In genomic region chr19:12784871-12785430, GRCh38 we compare ENCODE assay signal across 9 cellular contexts. TPM values are rescaled to one million over a fixed set of nuclear protein-coding genes. Genes with fewer than 3 reads are reported as not detected.
A peak's percentile ranks its signal among the peaks of the same experiment; 100 is the strongest.
DNase-seq lines count a peak whose midpoint lies in the region; ATAC-seq and TF ChIP-seq lines count a peak whose summit lies in the region.
"Had no signal": no experiment of that assay in that cellular context is flagged by ENCODE, and none has a peak within 500 bp of the region (broad histone marks: within the 10 kb centered on the region; RNA-seq: fewer than 3 reads in every experiment).

No MANE protein-coding gene starts in this region.

- H3K36me3 ChIP-seq in mammary epithelial cell (ENCODE audit: insufficient read depth, low read length) = no peaks in the 10 kb centered on the region
- H3K36me3 ChIP-seq in muscle layer of duodenum (ENCODE audit: control insufficient read depth in 1 of 2, insufficient read depth in 2 of 2, low read length in 2 of 2) = peaks cover 0 to 11% of the 10 kb centered on the region in 2 donors

- H3K4me1 ChIP-seq in mammary epithelial cell (ENCODE audit: insufficient read depth, low read length) = peaks cover 71% of the 10 kb centered on the region
- H3K4me1 ChIP-seq in muscle layer of duodenum (ENCODE audit: control insufficient read depth in 1 of 2, insufficient read depth in 2 of 2, low read length in 2 of 2) = peaks cover 28 to 30% of the 10 kb centered on the region in 2 donors

- H3K9me3 ChIP-seq in AG04450 (ENCODE audit: control insufficient read depth, insufficient read depth, low read length) (no peaks in the 10 kb centered on the region; the same call in 1 of the 2 replicates), mammary epithelial cell (replicated peaks; ENCODE audit: insufficient read depth, low read length) (no peaks in the 10 kb centered on the region), muscle layer of duodenum (ENCODE audit: control insufficient read depth in 1 of 2, low read length in 2 of 2) (no peaks in the 10 kb centered on the region)

- no peak for TF ChIP-seq CTCF in AG04450 (IDR thresholded peaks at IDR 0.05; ENCODE audit: low read depth, low read length)
- TF ChIP-seq CTCF in mammary epithelial cell (conservative IDR thresholded peaks at IDR 0.05 in 1 of 2, IDR thresholded peaks at IDR 0.05 in 1 of 2; ENCODE audit: extremely low read depth in 1 of 2, insufficient read depth in 1 of 2, low read depth in 1 of 2, low read length in 2 of 2) = no peak

- BruUV-seq in mammary epithelial cell (replicated peaks; lab: Mats Ljungman, UMichigan) = no TSS peak

- no peaks in the 10 kb centered on the region for H4K20me1 ChIP-seq in mammary epithelial cell (ENCODE audit: insufficient read depth, low read length)

- POLR2A ChIA-PET in AG04450 (lab: Yijun Ruan, JAX) = no interaction called here

- no peak for DNase-seq in AG04450 (ENCODE audit: low read depth, low spot score)
- peak; percentile 26 for DNase-seq in HuH-7.5 (ENCODE audit: low spot score)
- no peak for DNase-seq in mammary epithelial cell
- no peak for DNase-seq in NCI-H2107 treated with DMSO at 0.1 percent for 48 hours (lab: John Stamatoyannopoulos, UW; ENCODE audit: unreplicated experiment)
- DNase-seq in GOT3 (lab: John Stamatoyannopoulos, UW) = no peak
- no peak for DNase-seq in NCI-H524 (lab: John Stamatoyannopoulos, UW)
- DNase-seq: NCI-H2107 had no signal

- H2AFZ ChIP-seq in mammary epithelial cell (ENCODE audit: low read depth, low read length) = peak overlapping the region; percentile 18

- CTCF ChIA-PET in AG04450 (lab: Charles Lee) (interaction anchor here (1.4 kb wide), 1 partner anchor 11 kb away, joined by 4 read pairs; no protein-coding TSS in a partner anchor), mammary epithelial cell (lab: Charles Lee; ENCODE audit: low non-redundant PET) (no interaction called here)

- WGBS in mammary epithelial cell (ENCODE audit: low coverage, missing lambda C conversion rate) = 93% methylated on average over 5 of the region's 5 CpGs

- ATAC-seq in GM18502 (IDR thresholded peaks at IDR 0.05; ENCODE audit: poor library complexity, unreplicated experiment) = no peak

- intact Hi-C loops in mammary epithelial cell (cut with micrococcal nuclease) = no loop called here

- H3K4me3 ChIP-seq in AG04450 (ENCODE audit: low read depth, low read length) = no peak overlapping the region
- no peak overlapping the region for H3K4me3 ChIP-seq in mammary epithelial cell (replicated peaks in 1 of 3; ENCODE audit: insufficient read depth in 1 of 3, low read depth in 2 of 3, low read length in 3 of 3)
- H3K4me3 ChIP-seq in muscle layer of duodenum (ENCODE audit: low read depth in 1 of 2, low read length in 2 of 2) = peak overlapping the region in 1 of 2 donors; percentile 7

- no peaks in the 10 kb centered on the region for H3K79me2 ChIP-seq in mammary epithelial cell (ENCODE audit: insufficient read depth, low read length)

- H3K27ac ChIP-seq in AG04450 (ENCODE audit: low read depth, low read length) (peak overlapping the region; percentile 47), mammary epithelial cell (ENCODE audit: insufficient read depth, low read depth, low read length) (peak overlapping the region; percentile 66), muscle layer of duodenum (ENCODE audit: low read length) (peak overlapping the region; percentile 93)

- H3K27me3 ChIP-seq in AG04450 (ENCODE audit: control insufficient read depth, insufficient read depth, low read length) = no peaks in the 10 kb centered on the region
- H3K27me3 ChIP-seq in mammary epithelial cell (ENCODE audit: insufficient read depth, low read length) = no peaks in the 10 kb centered on the region
- no peaks in the 10 kb centered on the region for H3K27me3 ChIP-seq in muscle layer of duodenum (ENCODE audit: low read depth, low read length)

- H3K4me2 ChIP-seq in mammary epithelial cell (ENCODE audit: insufficient read depth, low read depth, low read length) = no peak overlapping the region

- no peak overlapping the region for H3K9ac ChIP-seq in mammary epithelial cell (ENCODE audit: insufficient read depth, low read length)

- dilution Hi-C loops in mammary epithelial cell (cut with HindIII; ENCODE audit: low sequenced_read_pairs) = no loop called here

- in situ Hi-C loops in mammary epithelial cell (cut with MboI; ENCODE audit: low sequenced_read_pairs in 2 of 2) = no loop called here

RNA-seq across cellular contexts. Expression of gene JUNB, which starts 6.3 kb away (rescaled TPM):
- polyA plus RNA-seq in AG04450 (2011; rRNA removed) (24.1 and 44.3 TPM in 2 replicates), mammary epithelial cell (83.3 TPM)
- 15.7 and 16.4 TPM in 2 replicates for polyA minus RNA-seq in AG04450 (2011; rRNA and poly(A)+ RNA removed)
- 100 to 1,000 TPM; 135 to 173 TPM for total RNA-seq in mammary epithelial cell
- polyA minus RNA-seq in mammary epithelial cell = 12.6 TPM

RNA-seq across cellular contexts. Expression of gene HOOK2, which starts 9.6 kb away (rescaled TPM):
- polyA plus RNA-seq in AG04450 (2011; rRNA removed) (5.5 and 6.4 TPM in 2 replicates), mammary epithelial cell (21.3 TPM)
- 4.7 and 5.7 TPM in 2 replicates for polyA minus RNA-seq in AG04450 (2011; rRNA and poly(A)+ RNA removed)
- total RNA-seq in mammary epithelial cell = 10 to 100 TPM; 32.3 to 63.6 TPM
- 5.7 TPM for polyA minus RNA-seq in mammary epithelial cell

RNA-seq across cellular contexts. Expression of gene PRDX2, which starts 16.6 kb away (rescaled TPM):
- polyA plus RNA-seq in AG04450 (2011; rRNA removed) = 187 and 237 TPM in 2 replicates
- 146 and 200 TPM in 2 replicates for polyA minus RNA-seq in AG04450 (2011; rRNA and poly(A)+ RNA removed)
- total RNA-seq in mammary epithelial cell = 100 to 1,000 TPM; 169 to 202 TPM
- 377 TPM for polyA plus RNA-seq in mammary epithelial cell
- polyA minus RNA-seq in mammary epithelial cell = 324 TPM

RNA-seq across cellular contexts. Expression of gene THSD8, which starts 16.9 kb away (rescaled TPM):
- polyA plus RNA-seq in AG04450 (2011; rRNA removed) = 1.6 and 2.4 TPM in 2 replicates
- polyA minus RNA-seq in AG04450 (2011; rRNA and poly(A)+ RNA removed) = 0.74 TPM in 1 of 2 replicates, not detected in the other
- total RNA-seq in mammary epithelial cell = 10 to 100 TPM in 1 of 2 donors, not detected in 1; 19.8 TPM
- not detected for polyA plus RNA-seq in mammary epithelial cell
- polyA minus RNA-seq in mammary epithelial cell = 24.4 TPM

RNA-seq across cellular contexts. Expression of gene RNASEH2A, which starts 21.4 kb away (rescaled TPM):
- polyA plus RNA-seq in AG04450 (2011; rRNA removed) = 11.6 and 11.7 TPM in 2 replicates
- polyA minus RNA-seq in AG04450 (2011; rRNA and poly(A)+ RNA removed) = 15.1 and 18.8 TPM in 2 replicates
- 10 to 100 TPM in 1 of 2 donors, 1 to 10 TPM in 1; 7.0 to 27.8 TPM for total RNA-seq in mammary epithelial cell
- polyA plus RNA-seq in mammary epithelial cell = 71.6 TPM
- polyA minus RNA-seq in mammary epithelial cell = 24.4 TPM
